ENCODE assay signal across 24 cellular contexts in genomic region chr2:64803776-64804175, GRCh38.
DNase-seq lines count a peak whose midpoint lies in the region; ATAC-seq, FAIRE-seq and TF ChIP-seq lines count a peak whose summit lies in the region.
"Had no signal": no experiment of that assay in that cellular context is flagged by ENCODE, and none has a peak within 500 bp of the region (broad histone marks: within the 10 kb centered on the region; RNA-seq: fewer than 3 reads in every experiment).

No MANE protein-coding gene starts in this region.

- H3K36me3 ChIP-seq in GM12878 (ENCODE audit: control insufficient read depth in 2 of 2, insufficient read depth in 2 of 2, low read length in 1 of 2) (no peaks in the 10 kb centered on the region), osteoblast (ENCODE audit: insufficient read depth, low read length) (no peaks in the 10 kb centered on the region)
- H3K36me3 ChIP-seq: BE2C, BLaER1 had no signal

- TF ChIP-seq CTCF in A549 (IDR thresholded peaks at IDR 0.05) (no peak), GM12878 (IDR thresholded peaks at IDR 0.05 in 2 of 3, conservative IDR thresholded peaks at IDR 0.05 in 1 of 3; ENCODE audit: control insufficient read depth in 2 of 3, extremely low read depth in 1 of 3, insufficient read depth in 1 of 3, low read depth in 3 of 3, low read length in 3 of 3) (no peak), osteoblast (IDR thresholded peaks at IDR 0.05; ENCODE audit: extremely low read depth, low read depth, low read length) (no peak)

- H3K4me1 ChIP-seq in A549 (peaks cover 12% of the 10 kb centered on the region; the same call in 1 of the 3 replicates), GM12878 (ENCODE audit: control insufficient read depth, insufficient read depth, low read length) (peaks cover 11% of the 10 kb centered on the region), osteoblast (ENCODE audit: insufficient read depth, low read length) (peaks cover 33% of the 10 kb centered on the region)
- H3K4me1 ChIP-seq: BE2C, BLaER1 had no signal

- H3K9ac ChIP-seq in GM12878 (ENCODE audit: control insufficient read depth, insufficient read depth, low read length): no peak overlapping the region
- H3K9ac ChIP-seq: BLaER1 had no signal

- intact Hi-C loops in GM12878 (cut with micrococcal nuclease; ENCODE audit: unreplicated experiment): no loop called here

- SMC1A ChIA-PET in GM12878 (lab: Charles Lee; ENCODE audit: uncharacterized antibody, unreplicated experiment): no interaction called here

- no peak overlapping the region for H3K4me3 ChIP-seq in A549
- H3K4me3 ChIP-seq in GM12878: no peak overlapping the region
- no peak overlapping the region for H3K4me3 ChIP-seq in osteoblast (ENCODE audit: insufficient read depth, low read length)
- H3K4me3 ChIP-seq: BLaER1 had no signal

- H3K27me3 ChIP-seq in GM12878 (replicated peaks in 1 of 2; ENCODE audit: control insufficient read depth in 2 of 2, insufficient read depth in 2 of 2, low read length in 1 of 2) (no peaks in the 10 kb centered on the region), osteoblast (ENCODE audit: insufficient read depth, low read length) (no peaks in the 10 kb centered on the region)
- H3K27me3 ChIP-seq: BE2C, BLaER1 had no signal

- POLR2A ChIA-PET in A549 (lab: Yijun Ruan, JAX) (no interaction called here), GM12878 (lab: Charles Lee) (no interaction called here)

- BruUV-seq in GM12878 (replicated peaks; lab: Mats Ljungman, UMichigan): no TSS peak

- no peak overlapping the region for H3K4me2 ChIP-seq in A549
- no peak overlapping the region for H3K4me2 ChIP-seq in GM12878 (ENCODE audit: control insufficient read depth, insufficient read depth)
- no peak overlapping the region for H3K4me2 ChIP-seq in osteoblast (ENCODE audit: insufficient read depth, low read length)
- H3K4me2 ChIP-seq: BLaER1 had no signal

- no peak for DNase-seq in A549 (ENCODE audit: low read depth in 1 of 2, low spot score in 1 of 2)
- DNase-seq in GM12878 (ENCODE audit: low read depth, low spot score): no peak
- no peak for DNase-seq in osteoblast (ENCODE audit: insufficient read length, low spot score, missing footprints)
- no peak for DNase-seq in NCI-H146 treated with DMSO at 0.1 percent for 48 hours (lab: John Stamatoyannopoulos, UW; ENCODE audit: unreplicated experiment)
- no peak for DNase-seq in NCI-H748 (lab: John Stamatoyannopoulos, UW; ENCODE audit: unreplicated experiment)
- DNase-seq: ACHN; BE2C; C1 segment of cervical spinal cord; CD4-positive, alpha-beta memory T cell; CD4-positive, CD25-positive, alpha-beta regulatory T cell; CD8-positive, alpha-beta memory T cell; COR-L47; DMS 273 treated with DMSO at 0.1 percent for 48 hours; DMS153; DMS53; DMS79; DND-41; EL; GDM1 had no signal

- no peak for FAIRE-seq in A549 (lab: Jason Lieb, UNC)
- peak; percentile 74 for FAIRE-seq in GM12878 (lab: Jason Lieb, UNC)
- FAIRE-seq: GM12891, GM19239 had no signal

- H3K27ac ChIP-seq in A549: no peak overlapping the region
- H3K27ac ChIP-seq in GM12878 (ENCODE audit: control insufficient read depth, insufficient read depth): no peak overlapping the region
- H3K27ac ChIP-seq in osteoblast (ENCODE audit: low read depth, low read length): no peak overlapping the region
- H3K27ac ChIP-seq: 22Rv1, BLaER1 had no signal

- H3K79me2 ChIP-seq in GM12878 (ENCODE audit: control insufficient read depth, insufficient read depth, low read length) (no peaks in the 10 kb centered on the region), osteoblast (ENCODE audit: insufficient read depth, low read length) (no peaks in the 10 kb centered on the region)

- TF ChIP-seq EP300 in A549 (IDR thresholded peaks at IDR 0.05): no peak
- TF ChIP-seq EP300 in GM12878 (IDR thresholded peaks at IDR 0.05; ENCODE audit: borderline replicate concordance in 1 of 2, control insufficient read depth in 1 of 2, low read depth in 2 of 2, low read length in 2 of 2): no peak

- TF ChIP-seq RAD21 in A549 (conservative IDR thresholded peaks at IDR 0.05 in 1 of 2, IDR thresholded peaks at IDR 0.05 in 1 of 2): no peak
- TF ChIP-seq RAD21 in GM12878 (IDR thresholded peaks at IDR 0.05; ENCODE audit: insufficient read depth, low read depth, low read length): no peak

- in situ Hi-C loops in GM12878 (cut with MboI): no loop called here

- no peaks in the 10 kb centered on the region for H4K20me1 ChIP-seq in GM12878 (ENCODE audit: control insufficient read depth, insufficient read depth)
- H4K20me1 ChIP-seq in osteoblast (ENCODE audit: insufficient read depth, low read length): no peaks in the 10 kb centered on the region
- H4K20me1 ChIP-seq: BLaER1 had no signal

- no peak for TF ChIP-seq POLR2A in A549 (IDR thresholded peaks at IDR 0.05; ENCODE audit: low read length)
- no peak for TF ChIP-seq POLR2A in GM12878 (IDR thresholded peaks at IDR 0.05; ENCODE audit: low read depth, low read length)

- CTCF ChIA-PET in A549 (lab: Yijun Ruan, JAX): interaction anchor here (0.8 kb wide), 1 partner anchor 34 kb away, joined by 3 read pairs; no protein-coding TSS in a partner anchor
- CTCF ChIA-PET in GM12878 (lab: Yijun Ruan, JAX): no interaction called here

- no peak overlapping the region for H2AFZ ChIP-seq in GM12878 (ENCODE audit: control insufficient read depth, low read depth, low read length)
- H2AFZ ChIP-seq in osteoblast (ENCODE audit: low read length): peak overlapping the region; percentile 47

- WGBS in A549 (ENCODE audit: missing lambda C conversion rate): 85% methylated on average over 2 of the region's 2 CpGs
- WGBS in GM12878 (ENCODE audit: insufficient coverage, insufficient replicate concordance, low lambda C conversion rate, missing lambda C conversion rate): 56% methylated on average over 2 of the region's 2 CpGs

- RAD21 ChIA-PET in GM12878 (lab: Charles Lee; ENCODE audit: unreplicated experiment): no interaction called here

- H3K9me3 ChIP-seq in A549: no peaks in the 10 kb centered on the region
- H3K9me3 ChIP-seq in GM12878 (replicated peaks; ENCODE audit: control insufficient read depth, insufficient read depth, low read length): no peaks in the 10 kb centered on the region
- H3K9me3 ChIP-seq in osteoblast (ENCODE audit: low read depth, low read length): no peaks in the 10 kb centered on the region
- H3K9me3 ChIP-seq: BE2C, BLaER1 had no signal

- ATAC-seq in A549: no peak
- ATAC-seq in GM12878: no peak
- ATAC-seq in HG03039 (IDR thresholded peaks at IDR 0.05; ENCODE audit: unreplicated experiment): no peak

TF ChIP-seq in A549, 52 proteins besides CTCF, POLR2A, EP300 and RAD21:
- TF ChIP-seq MAFK (IDR thresholded peaks at IDR 0.05; ENCODE audit: partially characterized antibody) (peak; percentile 27), CHD4 (IDR thresholded peaks at IDR 0.05; ENCODE audit: borderline replicate concordance) (no peak), JUN (IDR thresholded peaks at IDR 0.05) (no peak), FOSL2 (IDR thresholded peaks at IDR 0.05) (no peak), FOSL2 (CRISPR knock-in tag; IDR thresholded peaks at IDR 0.05) (no peak)
- TF ChIP-seq, protein P1, sequence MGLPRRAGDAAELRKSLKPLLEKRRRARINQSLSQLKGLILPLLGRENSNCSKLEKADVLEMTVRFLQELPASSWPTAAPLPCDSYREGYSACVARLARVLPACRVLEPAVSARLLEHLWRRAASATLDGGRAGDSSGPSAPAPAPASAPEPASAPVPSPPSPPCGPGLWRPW (IDR thresholded peaks at IDR 0.05): no peak

TF ChIP-seq in GM12878, 131 proteins besides CTCF, POLR2A, EP300 and RAD21 (continues in another document):
- TF ChIP-seq TAF1 (IDR thresholded peaks at IDR 0.05; ENCODE audit: borderline replicate concordance, low read depth, low read length): no peak
- no peak for TF ChIP-seq BRCA1 (IDR thresholded peaks at IDR 0.05; ENCODE audit: low read depth, low read length)
- no peak for TF ChIP-seq SKIL (IDR thresholded peaks at IDR 0.05; ENCODE audit: low read depth, poor library complexity, severe bottlenecking)
- no peak for TF ChIP-seq TCF12 (IDR thresholded peaks at IDR 0.05; ENCODE audit: low read depth, low read length)
- no peak for TF ChIP-seq SMARCA5 (IDR thresholded peaks at IDR 0.05)
- no peak for TF ChIP-seq ZNF384 (IDR thresholded peaks at IDR 0.05; ENCODE audit: borderline replicate concordance, low read depth, low read length)
- TF ChIP-seq, protein P2, sequence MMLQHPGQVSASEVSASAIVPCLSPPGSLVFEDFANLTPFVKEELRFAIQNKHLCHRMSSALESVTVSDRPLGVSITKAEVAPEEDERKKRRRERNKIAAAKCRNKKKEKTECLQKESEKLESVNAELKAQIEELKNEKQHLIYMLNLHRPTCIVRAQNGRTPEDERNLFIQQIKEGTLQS (IDR thresholded peaks at IDR 0.05; ENCODE audit: borderline replicate concordance, extremely low read depth, low read depth, low read length): no peak
- TF ChIP-seq EED (IDR thresholded peaks at IDR 0.05; ENCODE audit: low read depth): no peak
